ENCODE assay signal across 1 cellular context in the genomic region with DNA sequence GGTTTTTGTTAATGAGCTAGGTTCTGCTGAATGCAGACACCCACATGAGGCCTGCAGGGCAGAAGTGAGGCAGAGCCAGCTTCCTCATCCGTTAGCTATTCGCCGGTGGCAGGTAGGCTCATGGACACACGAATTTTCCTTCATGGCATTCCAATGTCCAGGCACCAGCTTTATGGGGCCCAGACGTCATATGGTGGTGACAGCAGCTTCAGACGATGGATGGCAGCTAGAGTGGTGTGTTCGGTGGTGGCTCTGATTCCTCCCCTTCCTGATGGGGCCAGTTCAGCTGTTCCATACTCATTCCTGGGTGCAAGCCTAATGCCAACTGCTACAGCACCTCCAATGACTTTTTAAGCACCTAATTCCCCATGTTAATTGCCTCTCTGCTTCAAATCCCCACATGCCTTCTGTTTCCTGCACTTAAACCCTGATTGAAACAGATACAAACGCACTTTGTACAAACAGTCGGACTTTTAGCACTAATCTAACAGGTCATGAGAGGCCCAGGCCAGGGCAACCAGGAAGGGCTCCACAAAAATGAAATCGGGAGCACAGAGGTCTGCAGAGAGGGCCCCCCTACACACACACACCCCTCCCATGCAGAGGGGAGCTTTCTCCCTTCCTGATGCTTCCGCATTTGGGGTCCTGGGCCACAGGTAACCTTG.
TF ChIP-seq lines count a peak whose summit lies in the region.

No MANE protein-coding gene starts in this region.

TF ChIP-seq in IMR-90, 13 proteins besides CTCF, POLR2A, EP300 and RAD21:
- no peak for TF ChIP-seq MAFK (IDR thresholded peaks at IDR 0.05; ENCODE audit: low read depth, low read length)
